11 cellular contexts compared by ENCODE assay signal in the genomic region with DNA sequence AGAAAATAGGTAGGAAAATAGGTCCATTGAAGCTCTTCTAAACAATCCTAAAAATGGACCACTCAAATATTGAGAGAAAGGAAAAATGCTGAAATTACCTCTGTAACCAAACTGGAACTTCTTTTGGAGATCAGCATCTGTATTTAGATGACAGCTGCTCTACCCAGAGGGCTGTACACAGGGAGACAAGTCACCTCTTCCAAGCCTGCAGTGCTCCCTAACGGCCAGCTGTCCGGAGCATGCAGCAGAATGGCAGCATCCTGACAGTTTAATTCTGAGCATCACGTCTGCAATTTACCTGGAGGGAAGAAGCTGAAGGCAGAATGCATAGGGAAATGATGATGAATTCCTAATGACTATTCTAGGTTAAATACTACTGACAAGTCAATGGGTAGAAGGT.
DNase-seq lines count a peak whose midpoint lies in the region; ATAC-seq, FAIRE-seq and TF ChIP-seq lines count a peak whose summit lies in the region.
"Had no signal": no experiment of that assay in that cellular context is flagged by ENCODE, and none has a peak within 500 bp of the region (broad histone marks: within the 10 kb centered on the region; RNA-seq: fewer than 3 reads in every experiment).

No MANE protein-coding gene starts in this region.

- no peaks in the 10 kb centered on the region for H4K20me1 ChIP-seq in PC-3 (ENCODE audit: low read length)

- H3K4me2 ChIP-seq in A549: no peak overlapping the region
- H3K4me2 ChIP-seq in PC-3 (ENCODE audit: low read length): no peak overlapping the region

- 21% methylated on average over 3 of the region's 3 CpGs for WGBS in A549 (ENCODE audit: missing lambda C conversion rate)

- H3K36me3 ChIP-seq in PC-3 (ENCODE audit: low read depth, low read length): no peaks in the 10 kb centered on the region
- H3K36me3 ChIP-seq: neutrophil had no signal

- H3F3A ChIP-seq in PC-3 (ENCODE audit: low read length, unreplicated experiment): no peaks in the 10 kb centered on the region

- peak; percentile 15 to 35; a peak in 1 of 5 replicates for TF ChIP-seq RAD21 in A549 (conservative IDR thresholded peaks at IDR 0.05 in 1 of 2, IDR thresholded peaks at IDR 0.05 in 1 of 2)

- no peak; the same call in 2 of the 3 replicates for TF ChIP-seq CTCF in A549 (IDR thresholded peaks at IDR 0.05)
- TF ChIP-seq CTCF in PC-3 (conservative IDR thresholded peaks at IDR 0.05; ENCODE audit: low read depth, low read length): peak; percentile 53
- peak; percentile 49 for TF ChIP-seq CTCF in fibroblast of pulmonary artery (IDR thresholded peaks at IDR 0.05; ENCODE audit: low read length, missing control alignments)

- intact Hi-C loops in PC-3 (cut with micrococcal nuclease): loop anchor here (1.0 to 10.0 kb wide), 2 partner anchors 312 to 546 kb away; no protein-coding TSS in a partner anchor

- H3K4me1 ChIP-seq in A549: no peaks in the 10 kb centered on the region
- H3K4me1 ChIP-seq in PC-3 (ENCODE audit: insufficient read depth, low read length): no peaks in the 10 kb centered on the region

- TF ChIP-seq POLR2A in A549 (IDR thresholded peaks at IDR 0.05; ENCODE audit: low read length): no peak

- POLR2A ChIA-PET in A549 (lab: Yijun Ruan, JAX): no interaction called here
- POLR2A ChIA-PET in PC-3 (lab: Charles Lee; ENCODE audit: unreplicated experiment): no interaction called here

- H3K27ac ChIP-seq in A549 (no peak overlapping the region), PC-3 (ENCODE audit: low read length) (no peak overlapping the region)
- H3K27ac ChIP-seq: neutrophil had no signal

- H3K27me3 Mint-ChIP-seq in activated T-cell treated with anti-CD3 and anti-CD28 coated beads, Interleukin-2, amount 50 U/mL, for 72 hours (ENCODE audit: low read depth): peaks cover 27% of the 10 kb centered on the region

- no peak overlapping the region for H3K27ac Mint-ChIP-seq in activated T-cell treated with anti-CD3 and anti-CD28 coated beads, Interleukin-2, amount 50 U/mL, for 72 hours
- H3K27ac Mint-ChIP-seq: activated naive CD8-positive, alpha-beta T cell treated with anti-CD3 and anti-CD28 coated beads, Interleukin-2, amount 10 ng/mL, durations not matched to agents 7 days and 5 days had no signal

- no peaks in the 10 kb centered on the region for H3K9me3 Mint-ChIP-seq in activated T-cell treated with anti-CD3 and anti-CD28 coated beads, Interleukin-2, amount 50 U/mL, for 72 hours
- H3K9me3 Mint-ChIP-seq: activated naive CD8-positive, alpha-beta T cell treated with anti-CD3 and anti-CD28 coated beads, Interleukin-2, amount 10 ng/mL, durations not matched to agents 7 days and 5 days had no signal

- no TSS peak for BruUV-seq in PC-3 (replicated peaks; lab: Mats Ljungman, UMichigan)

- peaks cover 20% of the 10 kb centered on the region; the same call in 1 of the 2 replicates for H3K27me3 ChIP-seq in PC-3 (ENCODE audit: low read length)
- H3K27me3 ChIP-seq: neutrophil had no signal

- H3K4me1 Mint-ChIP-seq in activated T-cell treated with anti-CD3 and anti-CD28 coated beads, Interleukin-2, amount 50 U/mL, for 72 hours (ENCODE audit: low read depth): peaks cover 14% of the 10 kb centered on the region

- no peaks in the 10 kb centered on the region for H3K79me2 ChIP-seq in PC-3 (ENCODE audit: low read length)

- peak; percentile 62 to 79; a peak in 4 of 6 replicates for ATAC-seq in A549
- peak; percentile 84 for ATAC-seq in PC-3
- no peak for ATAC-seq in activated T-cell treated with anti-CD3 and anti-CD28 coated beads, Interleukin-2, amount 50 U/mL, for 72 hours (replicated peaks in 1 of 2)

- H3K4me3 ChIP-seq in A549: no peak overlapping the region
- H3K4me3 ChIP-seq in PC-3 (ENCODE audit: low read length): no peak overlapping the region
- H3K4me3 ChIP-seq in fibroblast of pulmonary artery (replicated peaks; ENCODE audit: low read depth, low read length): no peak overlapping the region

- CTCF ChIA-PET in A549 (lab: Yijun Ruan, JAX): interaction anchor here (1.2 kb wide), 1 partner anchor 835 kb away, joined by 3 read pairs; no protein-coding TSS in a partner anchor
- CTCF ChIA-PET in PC-3 (lab: Charles Lee): interaction anchor here (1.0 kb wide), 1 partner anchor 205 kb away, joined by 4 read pairs; no protein-coding TSS in a partner anchor

- H3K4me3 Mint-ChIP-seq in activated T-cell treated with anti-CD3 and anti-CD28 coated beads, Interleukin-2, amount 50 U/mL, for 72 hours: no peak overlapping the region
- H3K4me3 Mint-ChIP-seq: activated naive CD8-positive, alpha-beta T cell treated with anti-CD3 and anti-CD28 coated beads, Interleukin-2, amount 10 ng/mL, durations not matched to agents 7 days and 5 days had no signal

- H3K36me3 Mint-ChIP-seq in activated T-cell treated with anti-CD3 and anti-CD28 coated beads, Interleukin-2, amount 50 U/mL, for 72 hours (ENCODE audit: insufficient read depth in 2 of 2): no peaks in the 10 kb centered on the region
- H3K36me3 Mint-ChIP-seq: activated naive CD8-positive, alpha-beta T cell treated with anti-CD3 and anti-CD28 coated beads, Interleukin-2, amount 10 ng/mL, durations not matched to agents 7 days and 5 days had no signal

- no peak overlapping the region for H3K9ac ChIP-seq in PC-3 (ENCODE audit: low read length)

- TF ChIP-seq EP300 in A549 (IDR thresholded peaks at IDR 0.05): no peak

- no peaks in the 10 kb centered on the region for H3K9me2 ChIP-seq in PC-3 (replicated peaks; ENCODE audit: low read length)

- H2AFZ ChIP-seq in PC-3 (ENCODE audit: low read length): no peak overlapping the region

- DNase-seq in A549 (ENCODE audit: low read depth in 1 of 2, low spot score in 1 of 2) (peak in 1 of 2 experiments; percentile 28), HCEC 1CT (peak; percentile 24), PC-3 (peak; percentile 30), fibroblast of pulmonary artery (ENCODE audit: low read depth) (peak; percentile 48), AML-193 (lab: John Stamatoyannopoulos, UW) (no peak), NOMO-1 (lab: John Stamatoyannopoulos, UW; ENCODE audit: unreplicated experiment in 2 of 2) (no peak), amygdala (lab: John Stamatoyannopoulos, UW) (no peak)
- DNase-seq in activated T-cell treated with anti-CD3 and anti-CD28 coated beads, Interleukin-2, amount 50 U/mL, for 72 hours: no peak
- DNase-seq: activated naive CD8-positive, alpha-beta T cell treated with anti-CD3 and anti-CD28 coated beads, Interleukin-2, amount 10 ng/mL, durations not matched to agents 7 days and 5 days; MV-4-11 had no signal

- H3K9me3 ChIP-seq in A549 (no peaks in the 10 kb centered on the region), PC-3 (ENCODE audit: low read length) (no peaks in the 10 kb centered on the region)
- H3K9me3 ChIP-seq: neutrophil had no signal

- FAIRE-seq in A549 (lab: Jason Lieb, UNC): no peak

TF ChIP-seq in A549, 52 proteins besides CTCF, POLR2A, EP300 and RAD21:
- no peak for TF ChIP-seq CHD2 (IDR thresholded peaks at IDR 0.05; ENCODE audit: low read length, partially characterized antibody)
- no peak for TF ChIP-seq RCOR1 (IDR thresholded peaks at IDR 0.05; ENCODE audit: low read depth, low read length)
- TF ChIP-seq ZNF302 (CRISPR knock-in tag; IDR thresholded peaks at IDR 0.05): no peak
- no peak for TF ChIP-seq MAFK (IDR thresholded peaks at IDR 0.05; ENCODE audit: partially characterized antibody)
- TF ChIP-seq, protein P1, sequence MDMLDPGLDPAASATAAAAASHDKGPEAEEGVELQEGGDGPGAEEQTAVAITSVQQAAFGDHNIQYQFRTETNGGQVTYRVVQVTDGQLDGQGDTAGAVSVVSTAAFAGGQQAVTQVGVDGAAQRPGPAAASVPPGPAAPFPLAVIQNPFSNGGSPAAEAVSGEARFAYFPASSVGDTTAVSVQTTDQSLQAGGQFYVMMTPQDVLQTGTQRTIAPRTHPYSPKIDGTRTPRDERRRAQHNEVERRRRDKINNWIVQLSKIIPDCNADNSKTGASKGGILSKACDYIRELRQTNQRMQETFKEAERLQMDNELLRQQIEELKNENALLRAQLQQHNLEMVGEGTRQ (IDR thresholded peaks at IDR 0.05): no peak
- TF ChIP-seq, protein P2, sequence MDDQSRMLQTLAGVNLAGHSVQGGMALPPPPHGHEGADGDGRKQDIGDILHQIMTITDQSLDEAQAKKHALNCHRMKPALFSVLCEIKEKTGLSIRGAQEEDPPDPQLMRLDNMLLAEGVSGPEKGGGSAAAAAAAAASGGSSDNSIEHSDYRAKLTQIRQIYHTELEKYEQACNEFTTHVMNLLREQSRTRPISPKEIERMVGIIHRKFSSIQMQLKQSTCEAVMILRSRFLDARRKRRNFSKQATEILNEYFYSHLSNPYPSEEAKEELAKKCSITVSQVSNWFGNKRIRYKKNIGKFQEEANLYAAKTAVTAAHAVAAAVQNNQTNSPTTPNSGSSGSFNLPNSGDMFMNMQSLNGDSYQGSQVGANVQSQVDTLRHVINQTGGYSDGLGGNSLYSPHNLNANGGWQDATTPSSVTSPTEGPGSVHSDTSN (IDR thresholded peaks at IDR 0.05): no peak
- TF ChIP-seq NR3C1 (IDR thresholded peaks at IDR 0.05): no peak
- TF ChIP-seq SREBF2 (IDR thresholded peaks at IDR 0.05): no peak
- TF ChIP-seq ZSCAN20 (CRISPR knock-in tag; IDR thresholded peaks at IDR 0.05): no peak
- TF ChIP-seq HEYL (CRISPR knock-in tag; IDR thresholded peaks at IDR 0.05): no peak
- no peak for TF ChIP-seq RARB (CRISPR knock-in tag; IDR thresholded peaks at IDR 0.05)
- TF ChIP-seq HDAC2 (IDR thresholded peaks at IDR 0.05): no peak
- no peak for TF ChIP-seq NPAS2 (CRISPR knock-in tag; IDR thresholded peaks at IDR 0.05; ENCODE audit: borderline replicate concordance)
- no peak for TF ChIP-seq CBX8 (IDR thresholded peaks at IDR 0.05)
- no peak for TF ChIP-seq RFX5 (IDR thresholded peaks at IDR 0.05)
- no peak for TF ChIP-seq HOXB5 (CRISPR knock-in tag; IDR thresholded peaks at IDR 0.05)
TF ChIP-seq in A549: peak in this region for 0.

Comparison
In these comparisons a context has a peak if more than half of its experiments do, and no peak if none do; other contexts are left out.
1. ATAC-seq: peak in A549 (2 of 2) and PC-3 (single experiment); none in activated T-cell treated with anti-CD3 and anti-CD28 coated beads, Interleukin-2, amount 50 U/mL, for 72 hours (0 of 2).
2. DNase-seq: peak in HCEC 1CT (single experiment), PC-3 (single experiment) and fibroblast of pulmonary artery (single experiment); none in activated T-cell treated with anti-CD3 and anti-CD28 coated beads, Interleukin-2, amount 50 U/mL, for 72 hours (0 of 2), AML-193 (0 of 2), NOMO-1 (0 of 2) and amygdala (0 of 56).